In the genomic region with DNA sequence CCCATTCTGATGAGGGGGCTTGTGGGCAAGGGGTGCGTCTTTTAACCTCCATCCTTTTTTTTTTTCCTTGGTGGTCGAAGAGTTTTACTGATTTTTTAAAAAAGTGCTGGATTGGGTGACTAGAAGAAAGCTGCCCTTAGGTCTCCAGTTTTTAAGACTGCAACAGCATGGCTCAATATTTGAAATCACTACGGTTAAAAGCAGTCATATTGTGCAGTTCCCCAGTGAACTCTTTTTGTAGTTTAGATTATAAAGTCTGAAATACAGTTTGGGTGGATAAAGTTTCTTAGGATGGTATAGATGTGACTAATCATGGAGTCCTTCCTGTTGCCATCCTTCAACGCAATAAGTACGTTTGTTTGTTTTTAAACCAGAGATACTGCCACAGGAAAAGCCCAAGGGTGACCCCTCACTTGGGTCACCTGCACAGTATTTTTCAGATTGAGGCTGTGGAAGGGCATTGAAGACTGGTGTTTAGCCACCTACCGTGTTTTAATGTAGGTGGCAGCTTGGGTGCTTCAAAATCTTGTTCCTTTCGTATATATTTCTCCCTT, we compare ENCODE assay signal across 8 cellular contexts. TPM values are rescaled to one million over a fixed set of nuclear protein-coding genes. Genes with fewer than 3 reads are reported as not detected.
DNase-seq lines count a peak whose midpoint lies in the region; ATAC-seq and TF ChIP-seq lines count a peak whose summit lies in the region.

No MANE protein-coding gene starts in this region.

- ATAC-seq in left lobe of liver: no peak

- peaks cover 4% of the 10 kb centered on the region; the same call in 1 of the 2 replicates for H4K20me1 ChIP-seq in OCI-LY3 (ENCODE audit: insufficient read depth, low read length)

- H3K36me3 ChIP-seq in GM06990 (ENCODE audit: control insufficient read depth, insufficient read depth, low read length) (peaks cover 1% of the 10 kb centered on the region; the same call in 1 of the 2 replicates), OCI-LY3 (replicated peaks; ENCODE audit: low read depth, low read length) (peaks cover 15% of the 10 kb centered on the region), endocrine pancreas (ENCODE audit: control insufficient read depth, insufficient read depth, low read length) (no peaks in the 10 kb centered on the region), neutrophil (peaks cover 22% of the 10 kb centered on the region)

- peak overlapping the region; percentile 91 for H3K4me2 ChIP-seq in OCI-LY3 (ENCODE audit: low read length)

- peak overlapping the region; percentile 84 for H3K4me3 ChIP-seq in GM06990 (replicated peaks; ENCODE audit: low read depth, low read length)
- H3K4me3 ChIP-seq in OCI-LY3 (ENCODE audit: low read length): peak overlapping the region; percentile 93
- H3K4me3 ChIP-seq in endocrine pancreas (ENCODE audit: control insufficient read depth, insufficient read depth, low read length): peak overlapping the region; percentile 92
- H3K4me3 ChIP-seq in neutrophil (ENCODE audit: low read depth in 1 of 2, low read length in 1 of 2): peak overlapping the region; percentile 89 to 99

- H3K27ac ChIP-seq in OCI-LY3 (ENCODE audit: low read length): peak overlapping the region; percentile 72
- H3K27ac ChIP-seq in neutrophil: peak overlapping the region; percentile 98

- H3K4me1 ChIP-seq in OCI-LY3 (ENCODE audit: low read length) (peaks cover 16% of the 10 kb centered on the region), endocrine pancreas (ENCODE audit: control insufficient read depth, insufficient read depth, low read length) (peaks cover 11% of the 10 kb centered on the region), neutrophil (ENCODE audit: control insufficient read depth in 1 of 2, insufficient read depth in 1 of 2, low read depth in 1 of 2, low read length in 1 of 2) (peaks cover 28% of the 10 kb centered on the region in 2 experiments)

- no peak for TF ChIP-seq CTCF in GM06990 (IDR thresholded peaks at IDR 0.05; ENCODE audit: insufficient read depth, low read length, poor library complexity, severe bottlenecking)
- TF ChIP-seq CTCF in OCI-LY3 (IDR thresholded peaks at IDR 0.05; ENCODE audit: low read depth, low read length): no peak
- no peak for TF ChIP-seq CTCF in neutrophil (IDR thresholded peaks at IDR 0.05)

- DNase-seq in GM06990 (ENCODE audit: extremely low read depth, insufficient read length): no peak
- no peak for DNase-seq in hippocampal formation (lab: John Stamatoyannopoulos, UW)
- DNase-seq in NCI-H446 treated with DMSO at 0.1 percent for 48 hours (lab: John Stamatoyannopoulos, UW): no peak
- DNase-seq in COLO668 (lab: John Stamatoyannopoulos, UW; ENCODE audit: unreplicated experiment): no peak
- no peak for DNase-seq in left lobe of liver (ENCODE audit: low spot score)

- H2AFZ ChIP-seq in OCI-LY3 (ENCODE audit: low read depth, low read length): peak overlapping the region; percentile 87

- H3K27me3 ChIP-seq in GM06990 (replicated peaks; ENCODE audit: control insufficient read depth, insufficient read depth, low read length) (no peaks in the 10 kb centered on the region), OCI-LY3 (ENCODE audit: low read depth, low read length) (no peaks in the 10 kb centered on the region), endocrine pancreas (ENCODE audit: control insufficient read depth, insufficient read depth, low read length) (no peaks in the 10 kb centered on the region), neutrophil (no peaks in the 10 kb centered on the region)

- H3K9ac ChIP-seq in OCI-LY3 (ENCODE audit: low read length): peak overlapping the region; percentile 96
- H3K9ac ChIP-seq in endocrine pancreas (ENCODE audit: control insufficient read depth, insufficient read depth, low read length): peak overlapping the region; percentile 40

- peaks cover 32% of the 10 kb centered on the region for H3K79me2 ChIP-seq in OCI-LY3 (ENCODE audit: low read length)

- H3K9me3 ChIP-seq in OCI-LY3 (ENCODE audit: insufficient read depth, low read length) (no peaks in the 10 kb centered on the region), endocrine pancreas (ENCODE audit: control insufficient read depth, low read length) (no peaks in the 10 kb centered on the region), neutrophil (no peaks in the 10 kb centered on the region)

RNA-seq across cellular contexts. Expression of a gene that starts 0.5 kb away (rescaled TPM):
- 23.1 TPM for total RNA-seq in left lobe of liver

RNA-seq across cellular contexts. Expression of a gene that starts 0.9 kb away (rescaled TPM):
- total RNA-seq in left lobe of liver: 12.3 TPM
